22 cellular contexts compared by ENCODE assay signal in genomic region chr16:50388491-50388890, GRCh38.
"Had no signal": no experiment of that assay in that cellular context is flagged by ENCODE, and none has a peak within 500 bp of the region (broad histone marks: within the 10 kb centered on the region; RNA-seq: fewer than 3 reads in every experiment).

No MANE protein-coding gene starts in this region.

- H3K4me3 ChIP-seq: esophagus muscularis mucosa, gastrocnemius medialis, heart right ventricle, mucosa of descending colon, neural progenitor cell, pancreas, stomach, thoracic aorta, transverse colon had no signal

- H2AFZ ChIP-seq: neural progenitor cell had no signal

- H3K4me1 ChIP-seq: esophagus muscularis mucosa, gastrocnemius medialis, heart right ventricle, pancreas, stomach, transverse colon had no signal

- H3K9me3 Mint-ChIP-seq: naive thymus-derived CD8-positive, alpha-beta T cell; neural progenitor cell had no signal

- ATAC-seq: gastrocnemius medialis; heart right ventricle; left lobe of liver; mucosa of descending colon; naive thymus-derived CD8-positive, alpha-beta T cell; pancreas; right cardiac atrium had no signal

- FAIRE-seq: pancreas, small intestine had no signal

- H3K27ac ChIP-seq: epithelial cell of prostate, esophagus muscularis mucosa, gastrocnemius medialis, heart right ventricle, neural progenitor cell, pancreas, stomach, thoracic aorta, transverse colon had no signal

- H3K9ac ChIP-seq: neural progenitor cell had no signal

- H3K4me2 ChIP-seq: neural progenitor cell had no signal

- H3K9me3 ChIP-seq: esophagus muscularis mucosa, gastrocnemius medialis, heart right ventricle, mucosa of descending colon, pancreas, stomach, thoracic aorta, transverse colon had no signal

- H3K27ac Mint-ChIP-seq: progenitor cell of endocrine pancreas had no signal

- H3K4me3 Mint-ChIP-seq: naive thymus-derived CD8-positive, alpha-beta T cell; neural progenitor cell had no signal

- DNase-seq: effector memory CD4-positive, alpha-beta T cell; gastrocnemius medialis; heart right ventricle; hypothalamus; islet precursor cell; mammary epithelial cell; mucosa of descending colon; naive thymus-derived CD8-positive, alpha-beta T cell; occipital lobe; pancreas; right cardiac atrium; small intestine; stimulated activated CD4-positive, alpha-beta T cell treated with anti-CD3 and anti-CD28 coated beads, Interleukin-12 subunit alpha, Interleukin-12 subunit beta, amount 100 ng/mL, for 4 hours; stimulated activated naive CD4-positive, alpha-beta T cell; stomach; transverse colon had no signal

- H3K36me3 Mint-ChIP-seq: naive thymus-derived CD8-positive, alpha-beta T cell; neural progenitor cell had no signal

- H3K36me3 ChIP-seq: esophagus muscularis mucosa, gastrocnemius medialis, heart right ventricle, neural progenitor cell, pancreas, stomach, thoracic aorta, transverse colon had no signal

- H3K27me3 ChIP-seq: esophagus muscularis mucosa, neural progenitor cell, pancreas, stomach, transverse colon had no signal
